Comparison of ENCODE assay signal across 21 cellular contexts in the genomic region with DNA sequence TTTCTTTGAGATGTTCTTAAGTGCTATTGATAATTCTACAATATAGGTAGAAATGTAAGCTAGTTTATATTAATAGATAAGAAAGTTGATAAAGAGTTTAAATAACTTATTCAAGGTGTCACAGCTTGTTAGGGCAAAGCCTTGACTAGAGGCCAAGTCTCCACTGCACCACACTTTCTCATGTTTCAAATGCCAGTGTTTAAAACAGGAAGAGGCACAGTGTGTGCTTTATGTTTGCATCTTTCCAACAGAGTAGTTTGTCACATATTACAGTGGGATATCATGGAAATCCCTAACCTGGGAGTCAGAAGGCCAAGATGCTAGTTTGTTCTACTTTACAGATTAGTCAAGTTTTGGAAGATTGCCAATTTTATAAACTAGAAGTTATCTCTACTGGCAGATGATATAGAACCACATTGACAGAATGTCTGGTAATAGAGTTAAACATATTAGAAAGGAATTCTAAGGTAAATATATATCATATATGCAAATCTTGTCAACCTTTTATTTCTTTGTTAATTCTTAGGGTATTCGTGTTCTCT. TPM values are rescaled to one million over a fixed set of nuclear protein-coding genes. Genes with fewer than 3 reads are reported as not detected.
DNase-seq lines count a peak whose midpoint lies in the region; ATAC-seq, FAIRE-seq and TF ChIP-seq lines count a peak whose summit lies in the region.
"Had no signal": no experiment of that assay in that cellular context is flagged by ENCODE, and none has a peak within 500 bp of the region (broad histone marks: within the 10 kb centered on the region; RNA-seq: fewer than 3 reads in every experiment).

No MANE protein-coding gene starts in this region.

- intact Hi-C loops in uterus (cut with DNase I; ENCODE audit: low total_unique reads): no loop called here

- H3K4me3 ChIP-seq in fibroblast of villous mesenchyme (ENCODE audit: low read depth, low read length) (no peak overlapping the region), uterus (no peak overlapping the region)
- H3K4me3 ChIP-seq: BLaER1 treated with 17β-estradiol and CSF1 and Interleukin-3, amounts not matched to agents 10 nM and 100 nM; lung; smooth muscle cell had no signal

- no peaks in the 10 kb centered on the region for H3K36me3 ChIP-seq in uterus

- H3K27me3 ChIP-seq in uterus: no peaks in the 10 kb centered on the region
- H3K27me3 ChIP-seq: BLaER1 treated with 17β-estradiol and CSF1 and Interleukin-3, amounts not matched to agents 10 nM and 100 nM had no signal

- no peaks in the 10 kb centered on the region for H3K9me3 ChIP-seq in uterus
- H3K9me3 ChIP-seq: BLaER1 treated with 17β-estradiol and CSF1 and Interleukin-3, amounts not matched to agents 10 nM and 100 nM had no signal

- no peak for ATAC-seq in HG02798 (IDR thresholded peaks at IDR 0.05; ENCODE audit: poor library complexity, unreplicated experiment)
- ATAC-seq: activated naive CD8-positive, alpha-beta T cell treated with anti-CD3 and anti-CD28 coated beads, Interleukin-2, amount 50 U/mL, for 24 hours; activated T-helper 17 cell treated with anti-CD3 and anti-CD28 coated beads, Interleukin-2, amount 50 U/mL, for 72 hours; naive thymus-derived CD4-positive, alpha-beta T cell had no signal

- H3K4me1 ChIP-seq in uterus: no peaks in the 10 kb centered on the region
- H3K4me1 ChIP-seq: parathyroid adenoma had no signal

- TF ChIP-seq CTCF in fibroblast of villous mesenchyme (IDR thresholded peaks at IDR 0.05; ENCODE audit: insufficient read depth, low read depth, low read length) (no peak), uterus (IDR thresholded peaks at IDR 0.05) (no peak)

- no peak overlapping the region for H3K27ac ChIP-seq in uterus
- H3K27ac ChIP-seq: BLaER1 treated with 17β-estradiol and CSF1 and Interleukin-3, amounts not matched to agents 10 nM and 100 nM; HL-60; KMS-11; parathyroid adenoma had no signal

- TF ChIP-seq POLR2A in H54 (IDR thresholded peaks at IDR 0.05; ENCODE audit: low read depth, low read length) (no peak), uterus (IDR thresholded peaks at IDR 0.05) (no peak)

- peak; percentile 53 for FAIRE-seq in H54 (lab: Jason Lieb, UNC)

- DNase-seq in EH (ENCODE audit: low read depth) (peak; percentile 32), H54 (ENCODE audit: insufficient read length, low spot score) (no peak), amniotic epithelial cell (ENCODE audit: low read depth) (peak; percentile 26), fibroblast of villous mesenchyme (ENCODE audit: low read depth) (peak; percentile 7), LoVo (ENCODE audit: low spot score) (no peak), uterus (no peak)
- DNase-seq: activated CD4-positive, CD25-positive, alpha-beta regulatory T cell treated with anti-CD3 and anti-CD28 coated beads, Interleukin-2, amount 50 U/mL, for 72 hours; activated naive CD8-positive, alpha-beta T cell treated with anti-CD3 and anti-CD28 coated beads, Interleukin-2, amount 50 U/mL, for 24 hours; DMS153; H7; naive thymus-derived CD4-positive, alpha-beta T cell; NCI-H1436; NCI-H226 had no signal

RNA-seq across cellular contexts. Expression of gene SLF1, which starts 56.4 kb away (rescaled TPM):
- total RNA-seq in fibroblast of villous mesenchyme: 8.1 and 16.0 TPM in 2 replicates
- total RNA-seq in uterus: 10 to 100 TPM in 2 of 4 donors, 1 to 10 TPM in 2; 5.0 to 18.2 (median 11.8) TPM

RNA-seq across cellular contexts. Expression of gene KIAA0825, which starts 56.5 kb away (rescaled TPM):
- total RNA-seq in fibroblast of villous mesenchyme: 4.8 and 9.5 TPM in 2 replicates
- total RNA-seq in uterus: 10 to 100 TPM in 1 of 4 donors, 1 to 10 TPM in 3; 1.5 to 34.6 (median 4.5) TPM

Comparison
In these comparisons a context has a peak if more than half of its experiments do, and no peak if none do; other contexts are left out.
1. DNase-seq: peak in EH (single experiment), amniotic epithelial cell (single experiment) and fibroblast of villous mesenchyme (single experiment); none in H54 (single experiment), LoVo (single experiment) and uterus (0 of 2).